ENCODE assay signal across 27 cellular contexts in the genomic region with DNA sequence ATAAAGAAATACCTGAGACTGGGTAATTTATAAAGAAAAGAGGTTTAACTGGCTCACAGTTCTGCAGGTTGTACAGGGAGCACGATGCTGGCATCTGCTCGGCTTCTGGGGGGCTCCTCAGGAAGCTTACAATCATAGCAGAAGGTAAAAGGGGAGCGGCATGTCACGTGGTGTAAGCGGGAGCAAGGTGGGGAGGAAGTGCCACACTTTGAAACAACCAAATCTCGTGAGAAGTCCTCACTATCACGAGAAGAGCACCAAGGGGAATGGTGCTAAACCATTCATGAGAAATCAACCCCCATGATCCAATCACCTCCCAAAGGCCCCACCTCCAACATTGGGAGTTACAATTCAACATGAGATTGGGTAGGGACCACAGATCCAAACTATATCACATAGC.
"Had no signal": no experiment of that assay in that cellular context is flagged by ENCODE, and none has a peak within 500 bp of the region (broad histone marks: within the 10 kb centered on the region; RNA-seq: fewer than 3 reads in every experiment).

No MANE protein-coding gene starts in this region.

- H3K27ac ChIP-seq: stomach, suprapubic skin, testis, thoracic aorta, thyroid gland, tibial artery, tibial nerve, transverse colon, upper lobe of left lung, upper lobe of right lung, uterus, vagina had no signal

- H3K4me3 ChIP-seq: stomach, suprapubic skin, testis, thoracic aorta, thyroid gland, tibial artery, tibial nerve, transverse colon, upper lobe of left lung, upper lobe of right lung, uterus, vagina had no signal

- H3K36me3 ChIP-seq: stomach, suprapubic skin, thoracic aorta, thyroid gland, tibial artery, tibial nerve, transverse colon, upper lobe of left lung, upper lobe of right lung, uterus, vagina had no signal

- H3K4me1 ChIP-seq: stomach, suprapubic skin, testis, thyroid gland, tibial artery, tibial nerve, transverse colon, upper lobe of left lung, upper lobe of right lung, uterus, vagina had no signal

- H3K27me3 ChIP-seq: stomach, suprapubic skin, testis, thyroid gland, tibial artery, tibial nerve, transverse colon, upper lobe of left lung, upper lobe of right lung, uterus, vagina had no signal

- FAIRE-seq: urothelium cell line had no signal

- H3K9me3 ChIP-seq: suprapubic skin, testis, thyroid gland, upper lobe of left lung, upper lobe of right lung, uterus, vagina had no signal

- DNase-seq: stimulated activated CD4-positive, alpha-beta T cell treated with anti-CD3 and anti-CD28 coated beads, Interleukin-2, amount 100 ng/mL, for 48 hours; stimulated activated CD4-positive, alpha-beta T cell treated with anti-CD3 and anti-CD28 coated beads, Interleukin-4, amount 100 ng/mL, for 1 hour; stimulated activated CD4-positive, alpha-beta T cell treated with anti-CD3 and anti-CD28 coated beads, Interleukin-4, amount 100 ng/mL, for 24 hours; stimulated activated CD4-positive, alpha-beta T cell treated with anti-CD3 and anti-CD28 coated beads, Interleukin-4, amount 100 ng/mL, for 4 hours; stimulated activated CD8-positive, alpha-beta memory T cell treated with anti-CD3 and anti-CD28 coated beads, Interleukin-4, amount 100 ng/mL, for 48 hours; stimulated activated naive B cell treated with anti-CD40 and anti-IgM and Interleukin-4, amounts not matched to agents 10 μg/mL and 1 μg/mL and 100 μg/mL, for 72 hours; stimulated activated naive CD4-positive, alpha-beta T cell; stimulated activated naive CD4-positive, alpha-beta T cell treated with Interleukin-2 at 50 U/mL for 16 hours; stimulated activated naive CD8-positive, alpha-beta T cell treated with anti-CD3 and anti-CD28 coated beads, Interleukin-15, amount 100 ng/mL, for 72 hours; stimulated activated naive CD8-positive, alpha-beta T cell treated with anti-CD3 and anti-CD28 coated beads, Interleukin-15, Interleukin-2, amounts not matched to agents 100 U/mL and 50 U/mL, for 24 hours; stomach; substantia nigra; testis; thyroid gland; tibial artery; transverse colon; trophoblast cell; upper lobe of left lung; upper lobe of right lung; uterus had no signal

- ATAC-seq: stimulated activated effector memory CD8-positive, alpha-beta T cell treated with anti-CD3 and anti-CD28 coated beads, Interleukin-12 subunit alpha, Interleukin-12 subunit beta, amount 100 ng/mL, for 72 hours; stimulated activated memory B cell treated with anti-CD40 and anti-IgM and Interleukin-4, amounts not matched to agents 10 μg/mL and 1 μg/mL and 100 μg/mL, for 72 hours; stimulated activated naive B cell treated with anti-CD40 and anti-IgM and Interleukin-4, amounts not matched to agents 10 μg/mL and 1 μg/mL and 100 μg/mL, for 72 hours; stimulated activated naive CD8-positive, alpha-beta T cell treated with anti-CD3 and anti-CD28 coated beads, Interleukin-15, amount 100 ng/mL, for 72 hours; stimulated activated naive CD8-positive, alpha-beta T cell treated with anti-CD3 and anti-CD28 coated beads, Interleukin-15, Interleukin-2, amounts not matched to agents 100 U/mL and 50 U/mL, for 24 hours; upper lobe of right lung had no signal
